In the genomic region with DNA sequence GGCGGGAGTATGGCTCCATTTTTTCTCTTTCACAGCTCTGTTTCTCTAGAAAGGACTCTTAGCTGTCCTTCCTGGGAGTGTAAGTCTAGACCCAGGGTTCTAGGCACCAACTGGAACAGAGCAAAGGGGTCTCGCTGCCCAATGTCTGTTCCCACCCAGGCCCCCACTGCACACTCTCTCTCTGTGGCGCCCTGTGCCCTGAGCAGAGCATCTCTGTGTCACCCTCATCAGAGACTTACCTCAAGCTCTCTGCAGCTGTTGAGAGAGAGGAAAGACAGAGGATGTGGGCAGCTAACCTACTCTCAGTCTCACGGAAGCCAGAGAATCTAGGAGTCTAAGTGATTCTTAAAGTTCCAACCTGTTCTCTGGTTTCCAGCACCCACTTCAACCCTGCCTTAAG, we compare ENCODE assay signal across 1 cellular context.
TF ChIP-seq lines count a peak whose summit lies in the region.

No MANE protein-coding gene starts in this region.

TF ChIP-seq in GM23338, 12 proteins besides CTCF, POLR2A, EP300 and RAD21 (continued from another document):
- TF ChIP-seq, protein P1, sequence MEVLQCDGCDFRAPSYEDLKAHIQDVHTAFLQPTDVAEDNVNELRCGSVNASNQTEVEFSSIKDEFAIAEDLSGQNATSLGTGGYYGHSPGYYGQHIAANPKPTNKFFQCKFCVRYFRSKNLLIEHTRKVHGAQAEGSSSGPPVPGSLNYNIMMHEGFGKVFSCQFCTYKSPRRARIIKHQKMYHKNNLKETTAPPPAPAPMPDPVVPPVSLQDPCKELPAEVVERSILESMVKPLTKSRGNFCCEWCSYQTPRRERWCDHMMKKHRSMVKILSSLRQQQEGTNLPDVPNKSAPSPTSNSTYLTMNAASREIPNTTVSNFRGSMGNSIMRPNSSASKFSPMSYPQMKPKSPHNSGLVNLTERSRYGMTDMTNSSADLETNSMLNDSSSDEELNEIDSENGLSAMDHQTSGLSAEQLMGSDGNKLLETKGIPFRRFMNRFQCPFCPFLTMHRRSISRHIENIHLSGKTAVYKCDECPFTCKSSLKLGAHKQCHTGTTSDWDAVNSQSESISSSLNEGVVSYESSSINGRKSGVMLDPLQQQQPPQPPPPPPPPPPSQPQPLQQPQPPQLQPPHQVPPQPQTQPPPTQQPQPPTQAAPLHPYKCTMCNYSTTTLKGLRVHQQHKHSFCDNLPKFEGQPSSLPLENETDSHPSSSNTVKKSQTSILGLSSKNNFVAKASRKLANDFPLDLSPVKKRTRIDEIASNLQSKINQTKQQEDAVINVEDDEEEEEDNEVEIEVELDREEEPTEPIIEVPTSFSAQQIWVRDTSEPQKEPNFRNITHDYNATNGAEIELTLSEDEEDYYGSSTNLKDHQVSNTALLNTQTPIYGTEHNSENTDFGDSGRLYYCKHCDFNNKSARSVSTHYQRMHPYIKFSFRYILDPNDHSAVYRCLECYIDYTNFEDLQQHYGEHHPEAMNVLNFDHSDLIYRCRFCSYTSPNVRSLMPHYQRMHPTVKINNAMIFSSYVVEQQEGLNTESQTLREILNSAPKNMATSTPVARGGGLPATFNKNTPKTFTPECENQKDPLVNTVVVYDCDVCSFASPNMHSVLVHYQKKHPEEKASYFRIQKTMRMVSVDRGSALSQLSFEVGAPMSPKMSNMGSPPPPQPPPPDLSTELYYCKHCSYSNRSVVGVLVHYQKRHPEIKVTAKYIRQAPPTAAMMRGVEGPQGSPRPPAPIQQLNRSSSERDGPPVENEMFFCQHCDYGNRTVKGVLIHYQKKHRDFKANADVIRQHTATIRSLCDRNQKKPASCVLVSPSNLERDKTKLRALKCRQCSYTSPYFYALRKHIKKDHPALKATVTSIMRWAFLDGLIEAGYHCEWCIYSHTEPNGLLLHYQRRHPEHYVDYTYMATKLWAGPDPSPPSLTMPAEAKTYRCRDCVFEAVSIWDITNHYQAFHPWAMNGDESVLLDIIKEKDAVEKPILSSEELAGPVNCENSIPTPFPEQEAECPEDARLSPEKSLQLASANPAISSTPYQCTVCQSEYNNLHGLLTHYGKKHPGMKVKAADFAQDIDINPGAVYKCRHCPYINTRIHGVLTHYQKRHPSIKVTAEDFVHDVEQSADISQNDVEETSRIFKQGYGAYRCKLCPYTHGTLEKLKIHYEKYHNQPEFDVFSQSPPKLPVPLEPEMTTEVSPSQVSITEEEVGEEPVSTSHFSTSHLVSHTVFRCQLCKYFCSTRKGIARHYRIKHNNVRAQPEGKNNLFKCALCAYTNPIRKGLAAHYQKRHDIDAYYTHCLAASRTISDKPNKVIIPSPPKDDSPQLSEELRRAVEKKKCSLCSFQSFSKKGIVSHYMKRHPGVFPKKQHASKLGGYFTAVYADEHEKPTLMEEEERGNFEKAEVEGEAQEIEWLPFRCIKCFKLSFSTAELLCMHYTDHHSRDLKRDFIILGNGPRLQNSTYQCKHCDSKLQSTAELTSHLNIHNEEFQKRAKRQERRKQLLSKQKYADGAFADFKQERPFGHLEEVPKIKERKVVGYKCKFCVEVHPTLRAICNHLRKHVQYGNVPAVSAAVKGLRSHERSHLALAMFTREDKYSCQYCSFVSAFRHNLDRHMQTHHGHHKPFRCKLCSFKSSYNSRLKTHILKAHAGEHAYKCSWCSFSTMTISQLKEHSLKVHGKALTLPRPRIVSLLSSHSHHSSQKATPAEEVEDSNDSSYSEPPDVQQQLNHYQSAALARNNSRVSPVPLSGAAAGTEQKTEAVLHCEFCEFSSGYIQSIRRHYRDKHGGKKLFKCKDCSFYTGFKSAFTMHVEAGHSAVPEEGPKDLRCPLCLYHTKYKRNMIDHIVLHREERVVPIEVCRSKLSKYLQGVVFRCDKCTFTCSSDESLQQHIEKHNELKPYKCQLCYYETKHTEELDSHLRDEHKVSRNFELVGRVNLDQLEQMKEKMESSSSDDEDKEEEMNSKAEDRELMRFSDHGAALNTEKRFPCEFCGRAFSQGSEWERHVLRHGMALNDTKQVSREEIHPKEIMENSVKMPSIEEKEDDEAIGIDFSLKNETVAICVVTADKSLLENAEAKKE (CRISPR knock-in tag; IDR thresholded peaks at IDR 0.05): no peak
- no peak for TF ChIP-seq ZNF331 (CRISPR knock-in tag; IDR thresholded peaks at IDR 0.05; ENCODE audit: low read depth)
- TF ChIP-seq, protein P2, sequence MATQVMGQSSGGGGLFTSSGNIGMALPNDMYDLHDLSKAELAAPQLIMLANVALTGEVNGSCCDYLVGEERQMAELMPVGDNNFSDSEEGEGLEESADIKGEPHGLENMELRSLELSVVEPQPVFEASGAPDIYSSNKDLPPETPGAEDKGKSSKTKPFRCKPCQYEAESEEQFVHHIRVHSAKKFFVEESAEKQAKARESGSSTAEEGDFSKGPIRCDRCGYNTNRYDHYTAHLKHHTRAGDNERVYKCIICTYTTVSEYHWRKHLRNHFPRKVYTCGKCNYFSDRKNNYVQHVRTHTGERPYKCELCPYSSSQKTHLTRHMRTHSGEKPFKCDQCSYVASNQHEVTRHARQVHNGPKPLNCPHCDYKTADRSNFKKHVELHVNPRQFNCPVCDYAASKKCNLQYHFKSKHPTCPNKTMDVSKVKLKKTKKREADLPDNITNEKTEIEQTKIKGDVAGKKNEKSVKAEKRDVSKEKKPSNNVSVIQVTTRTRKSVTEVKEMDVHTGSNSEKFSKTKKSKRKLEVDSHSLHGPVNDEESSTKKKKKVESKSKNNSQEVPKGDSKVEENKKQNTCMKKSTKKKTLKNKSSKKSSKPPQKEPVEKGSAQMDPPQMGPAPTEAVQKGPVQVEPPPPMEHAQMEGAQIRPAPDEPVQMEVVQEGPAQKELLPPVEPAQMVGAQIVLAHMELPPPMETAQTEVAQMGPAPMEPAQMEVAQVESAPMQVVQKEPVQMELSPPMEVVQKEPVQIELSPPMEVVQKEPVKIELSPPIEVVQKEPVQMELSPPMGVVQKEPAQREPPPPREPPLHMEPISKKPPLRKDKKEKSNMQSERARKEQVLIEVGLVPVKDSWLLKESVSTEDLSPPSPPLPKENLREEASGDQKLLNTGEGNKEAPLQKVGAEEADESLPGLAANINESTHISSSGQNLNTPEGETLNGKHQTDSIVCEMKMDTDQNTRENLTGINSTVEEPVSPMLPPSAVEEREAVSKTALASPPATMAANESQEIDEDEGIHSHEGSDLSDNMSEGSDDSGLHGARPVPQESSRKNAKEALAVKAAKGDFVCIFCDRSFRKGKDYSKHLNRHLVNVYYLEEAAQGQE (IDR thresholded peaks at IDR 0.05; ENCODE audit: unreplicated experiment): no peak
- TF ChIP-seq CREB1 (CRISPR knock-in tag; IDR thresholded peaks at IDR 0.05; ENCODE audit: low read depth): no peak
- no peak for TF ChIP-seq EZH2 (IDR thresholded peaks at IDR 0.05; ENCODE audit: low read depth, unreplicated experiment)
